Comparison of ENCODE assay signal across 8 cellular contexts in genomic region chr1:87226341-87226760, GRCh38.
DNase-seq lines count a peak whose midpoint lies in the region; FAIRE-seq and TF ChIP-seq lines count a peak whose summit lies in the region.

No MANE protein-coding gene starts in this region.

- no peaks in the 10 kb centered on the region for H3K27me3 Mint-ChIP-seq in type B pancreatic cell
- H3K27me3 Mint-ChIP-seq in CD4-positive, alpha-beta memory T cell = peaks cover 4 to 8% of the 10 kb centered on the region in 2 donors

- no peaks in the 10 kb centered on the region for H3K9me3 Mint-ChIP-seq in type B pancreatic cell
- peaks cover 0 to 2% (median 0%) of the 10 kb centered on the region in 8 donors for H3K9me3 Mint-ChIP-seq in CD4-positive, alpha-beta memory T cell

- peaks cover 7% of the 10 kb centered on the region for H3K4me1 Mint-ChIP-seq in type B pancreatic cell (ENCODE audit: unreplicated experiment)
- H3K4me1 Mint-ChIP-seq in CD4-positive, alpha-beta memory T cell = no peaks in the 10 kb centered on the region

- H3K36me3 ChIP-seq in kidney (ENCODE audit: control insufficient read depth in 1 of 2, insufficient read depth in 2 of 2, low read length in 2 of 2) = no peaks in the 10 kb centered on the region
- no peaks in the 10 kb centered on the region for H3K36me3 ChIP-seq in CD4-positive, alpha-beta memory T cell (ENCODE audit: insufficient read depth, low read length)

- TF ChIP-seq CTCF in astrocyte of the spinal cord (IDR thresholded peaks at IDR 0.05; ENCODE audit: low read depth, low read length) = no peak
- TF ChIP-seq CTCF in kidney (IDR thresholded peaks at IDR 0.05; ENCODE audit: borderline replicate concordance, extremely low read depth, insufficient read depth) = no peak
- TF ChIP-seq CTCF in type B pancreatic cell (conservative IDR thresholded peaks at IDR 0.05) = no peak

- H3K36me3 Mint-ChIP-seq in type B pancreatic cell = no peaks in the 10 kb centered on the region
- H3K36me3 Mint-ChIP-seq in CD4-positive, alpha-beta memory T cell = no peaks in the 10 kb centered on the region

- CTCF ChIA-PET in CD4-positive, alpha-beta memory T cell (lab: Charles Lee; ENCODE audit: partially characterized antibody) = no interaction called here

- H3K4me3 ChIP-seq in astrocyte of the spinal cord (ENCODE audit: low read depth, low read length) (no peak overlapping the region), kidney (ENCODE audit: low read length in 2 of 2) (no peak overlapping the region)
- H3K4me3 ChIP-seq in CD4-positive, alpha-beta memory T cell (ENCODE audit: low read length in 2 of 2) = no peak overlapping the region

- peak overlapping the region; percentile 22 for H3K27ac Mint-ChIP-seq in type B pancreatic cell
- no peak overlapping the region for H3K27ac Mint-ChIP-seq in CD4-positive, alpha-beta memory T cell

- peak; percentile 78 for FAIRE-seq in kidney (lab: Jason Lieb, UNC)

- no peak overlapping the region for H3K4me3 Mint-ChIP-seq in type B pancreatic cell
- no peak overlapping the region for H3K4me3 Mint-ChIP-seq in CD4-positive, alpha-beta memory T cell

- intact Hi-C loops in kidney (cut with DNase I) = no loop called here
- intact Hi-C loops in CD4-positive, alpha-beta memory T cell (cut with micrococcal nuclease) = no loop called here

- peak overlapping the region; percentile 58 to 63 for H3K27ac ChIP-seq in kidney (ENCODE audit: low read depth in 2 of 2, low read length in 2 of 2)
- H3K27ac ChIP-seq in CD4-positive, alpha-beta memory T cell (ENCODE audit: low read depth, low read length) = no peak overlapping the region

- no peak overlapping the region for H3K9ac ChIP-seq in kidney (ENCODE audit: low read length in 2 of 2)

- peaks cover 0 to 9% of the 10 kb centered on the region in 2 donors for H3K4me1 ChIP-seq in kidney (ENCODE audit: control insufficient read depth in 1 of 2, insufficient read depth in 1 of 2, low read depth in 1 of 2, low read length in 2 of 2)
- no peaks in the 10 kb centered on the region for H3K4me1 ChIP-seq in CD4-positive, alpha-beta memory T cell (ENCODE audit: insufficient read depth, low read length)

- no peaks in the 10 kb centered on the region for H3K9me3 ChIP-seq in kidney (ENCODE audit: control insufficient read depth in 1 of 2, low read length in 2 of 2)
- no peaks in the 10 kb centered on the region for H3K9me3 ChIP-seq in CD4-positive, alpha-beta memory T cell (ENCODE audit: control insufficient read depth in 1 of 2, low read length in 2 of 2)

- POLR2A ChIA-PET in CD4-positive, alpha-beta memory T cell (lab: Charles Lee; ENCODE audit: partially characterized antibody) = no interaction called here

- no peaks in the 10 kb centered on the region for H3K27me3 ChIP-seq in CD4-positive, alpha-beta memory T cell (ENCODE audit: insufficient read depth, low read length)

- DNase-seq in GM04503 (ENCODE audit: low read depth) (peak; percentile 96), HT-29 (ENCODE audit: low spot score) (peak; percentile 90), astrocyte of the spinal cord (ENCODE audit: low read depth, low spot score) (peak; percentile 99), kidney (peak; percentile 95), type B pancreatic cell (ENCODE audit: extremely low spot score, unreplicated experiment) (no peak), NCI-H82 (lab: John Stamatoyannopoulos, UW) (no peak)
- no peak for DNase-seq in CD4-positive, alpha-beta memory T cell
- DNase-seq in stimulated activated CD4-positive, alpha-beta T cell treated with anti-CD3 and anti-CD28 coated beads, Interleukin-15, amount 100 ng/mL, for 24 hours = no peak

- in situ Hi-C loops in astrocyte of the spinal cord (cut with HindIII; ENCODE audit: low sequenced_read_pairs) = no loop called here

Comparison
In these comparisons a context has a peak if more than half of its experiments do, and no peak if none do; other contexts are left out.
1. DNase-seq: peak in GM04503 (single experiment), HT-29 (single experiment), astrocyte of the spinal cord (single experiment) and kidney (single experiment); none in type B pancreatic cell (single experiment), CD4-positive, alpha-beta memory T cell (0 of 5), stimulated activated CD4-positive, alpha-beta T cell treated with anti-CD3 and anti-CD28 coated beads, Interleukin-15, amount 100 ng/mL, for 24 hours (single experiment) and NCI-H82 (single experiment).